ENCODE assay signal across 27 cellular contexts in genomic region chr5:88925692-88926490, GRCh38. TPM values are rescaled to one million over a fixed set of nuclear protein-coding genes. Genes with fewer than 3 reads are reported as not detected.
DNase-seq lines count a peak whose midpoint lies in the region; ATAC-seq, FAIRE-seq and TF ChIP-seq lines count a peak whose summit lies in the region.
"Had no signal": no experiment of that assay in that cellular context is flagged by ENCODE, and none has a peak within 500 bp of the region (broad histone marks: within the 10 kb centered on the region; RNA-seq: fewer than 3 reads in every experiment).

No MANE protein-coding gene starts in this region.

- peaks cover 2% of the 10 kb centered on the region for H3K9me3 Mint-ChIP-seq in astrocyte (ENCODE audit: unreplicated experiment)
- H3K9me3 Mint-ChIP-seq: activated CD4-positive, alpha-beta T cell treated with anti-CD3 and anti-CD28 coated beads, Interleukin-2, amount 10 ng/mL, durations not matched to agents 7 days and 5 days; activated T-helper 1 cell treated with anti-CD3 and anti-CD28 coated beads, Interleukin-12 subunit alpha, Interleukin-12 subunit beta, Interleukin-2, Interleukin-4 antibody, amounts not matched to agents 30 ng/mL and 10 ng/mL and 1 ng/mL, durations not matched to agents 14 hours and 24 hours and 36 hours; nephron progenitor cell had no signal

- H2AFZ ChIP-seq in astrocyte (ENCODE audit: low read depth, low read length) = no peak overlapping the region
- H2AFZ ChIP-seq: parathyroid adenoma, PC-9 had no signal

- H3K36me3 Mint-ChIP-seq in astrocyte (ENCODE audit: low read depth, unreplicated experiment) = no peaks in the 10 kb centered on the region
- H3K36me3 Mint-ChIP-seq: activated CD8-positive, alpha-beta memory T cell treated with anti-CD3 and anti-CD28 coated beads, Interleukin-2, amount 10 ng/mL, durations not matched to agents 7 days and 5 days; activated naive CD8-positive, alpha-beta T cell had no signal

- H3K36me3 ChIP-seq in astrocyte (ENCODE audit: insufficient read depth, low read length) (peaks cover 2% of the 10 kb centered on the region), SJCRH30 (no peaks in the 10 kb centered on the region; the same call in 1 of the 2 replicates)
- H3K36me3 ChIP-seq: esophagus muscularis mucosa, heart right ventricle, left lung, SJSA1 had no signal

- H3K4me3 ChIP-seq in astrocyte (ENCODE audit: insufficient read depth, low read depth, low read length) = no peak overlapping the region
- H3K4me3 ChIP-seq in SJCRH30 = no peak overlapping the region
- H3K4me3 ChIP-seq: esophagus muscularis mucosa, heart right ventricle, left lung, PC-9, SJSA1 had no signal

- no peaks in the 10 kb centered on the region for H4K20me1 ChIP-seq in astrocyte (ENCODE audit: insufficient read depth, low read length)

- DNase-seq in AG08395 (ENCODE audit: low spot score) (peak; percentile 7), HT1080 (ENCODE audit: low read depth) (peak; percentile 21), astrocyte (ENCODE audit: low read depth) (peak; percentile 30), glomerular visceral epithelial cell (ENCODE audit: extremely low spot score) (peak; percentile 31), SJCRH30 (no peak), GM10266 (ENCODE audit: extremely low spot score) (no peak)
- no peak for DNase-seq in activated CD4-positive, CD25-positive, alpha-beta regulatory T cell treated with anti-CD3 and anti-CD28 coated beads, Interleukin-2, amount 50 U/mL, for 72 hours
- DNase-seq: activated CD4-positive, alpha-beta T cell treated with anti-CD3 and anti-CD28 coated beads, Interleukin-2, amount 10 ng/mL, durations not matched to agents 7 days and 5 days; activated CD8-positive, alpha-beta memory T cell treated with anti-CD3 and anti-CD28 coated beads, Interleukin-2, amount 10 ng/mL, durations not matched to agents 7 days and 5 days; C1 segment of cervical spinal cord; effector memory CD8-positive, alpha-beta T cell; heart right ventricle; KBM-7; left lung; NCI-H146; NCI-H345; nephron progenitor cell; PC-9; T-helper 17 cell had no signal

- H3K9me3 ChIP-seq in astrocyte (ENCODE audit: insufficient read depth, low read depth, low read length) (no peaks in the 10 kb centered on the region), SJCRH30 (replicated peaks) (no peaks in the 10 kb centered on the region)
- H3K9me3 ChIP-seq: esophagus muscularis mucosa, heart right ventricle, left lung, SJSA1 had no signal

- H3K79me2 ChIP-seq in astrocyte (ENCODE audit: insufficient read depth, low read length) = no peaks in the 10 kb centered on the region
- H3K79me2 ChIP-seq: parathyroid adenoma had no signal

- no peak overlapping the region for H3K27ac ChIP-seq in astrocyte (ENCODE audit: low read depth, low read length)
- no peak overlapping the region for H3K27ac ChIP-seq in SJCRH30
- H3K27ac ChIP-seq: esophagus muscularis mucosa, heart right ventricle, left lung, parathyroid adenoma, PC-9, SJSA1 had no signal

- H3K27me3 ChIP-seq in astrocyte (ENCODE audit: insufficient read depth, low read length) (no peaks in the 10 kb centered on the region), SJCRH30 (no peaks in the 10 kb centered on the region)
- H3K27me3 ChIP-seq: esophagus muscularis mucosa, heart right ventricle, left lung, SJSA1 had no signal

- no peak overlapping the region for H3K27ac Mint-ChIP-seq in astrocyte (ENCODE audit: unreplicated experiment)
- H3K27ac Mint-ChIP-seq: activated CD4-positive, alpha-beta T cell treated with anti-CD3 and anti-CD28 coated beads, Interleukin-2, amount 10 ng/mL, durations not matched to agents 7 days and 5 days; activated CD8-positive, alpha-beta memory T cell treated with anti-CD3 and anti-CD28 coated beads, Interleukin-2, amount 10 ng/mL, durations not matched to agents 7 days and 5 days; activated naive CD8-positive, alpha-beta T cell; activated T-helper 1 cell treated with anti-CD3 and anti-CD28 coated beads, Interleukin-12 subunit alpha, Interleukin-12 subunit beta, Interleukin-2, Interleukin-4 antibody, amounts not matched to agents 30 ng/mL and 10 ng/mL and 1 ng/mL, durations not matched to agents 14 hours and 24 hours and 36 hours; effector memory CD8-positive, alpha-beta T cell; nephron progenitor cell; T-helper 17 cell had no signal

- no peak overlapping the region for H3K4me2 ChIP-seq in astrocyte (ENCODE audit: low read length)
- H3K4me2 ChIP-seq: PC-9 had no signal

- TF ChIP-seq CTCF in astrocyte (IDR thresholded peaks at IDR 0.05; ENCODE audit: insufficient read depth, low read depth, low read length) (no peak), GM10266 (IDR thresholded peaks at IDR 0.05; ENCODE audit: control insufficient read depth, insufficient read depth, low read depth, missing control alignments) (no peak)

- ATAC-seq in HG03196 (IDR thresholded peaks at IDR 0.05; ENCODE audit: unreplicated experiment) = no peak
- ATAC-seq: activated CD8-positive, alpha-beta memory T cell treated with anti-CD3 and anti-CD28 coated beads, Interleukin-2, amount 10 ng/mL, durations not matched to agents 7 days and 5 days; effector memory CD8-positive, alpha-beta T cell; left lung; sciatic nerve; T-helper 17 cell had no signal

- peaks cover 3% of the 10 kb centered on the region for H3K4me1 Mint-ChIP-seq in astrocyte (ENCODE audit: low read depth, unreplicated experiment)
- H3K4me1 Mint-ChIP-seq: activated CD4-positive, alpha-beta T cell treated with anti-CD3 and anti-CD28 coated beads, Interleukin-2, amount 10 ng/mL, durations not matched to agents 7 days and 5 days; activated CD8-positive, alpha-beta memory T cell treated with anti-CD3 and anti-CD28 coated beads, Interleukin-2, amount 10 ng/mL, durations not matched to agents 7 days and 5 days; nephron progenitor cell; T-helper 17 cell had no signal

- no peak overlapping the region for H3K9ac ChIP-seq in astrocyte (ENCODE audit: low read length)
- H3K9ac ChIP-seq: parathyroid adenoma had no signal

- H3K4me3 Mint-ChIP-seq in astrocyte (ENCODE audit: unreplicated experiment) = no peak overlapping the region
- H3K4me3 Mint-ChIP-seq: activated CD4-positive, alpha-beta T cell treated with anti-CD3 and anti-CD28 coated beads, Interleukin-2, amount 10 ng/mL, durations not matched to agents 7 days and 5 days; activated CD8-positive, alpha-beta memory T cell treated with anti-CD3 and anti-CD28 coated beads, Interleukin-2, amount 10 ng/mL, durations not matched to agents 7 days and 5 days; activated naive CD8-positive, alpha-beta T cell; activated T-helper 1 cell treated with anti-CD3 and anti-CD28 coated beads, Interleukin-12 subunit alpha, Interleukin-12 subunit beta, Interleukin-2, Interleukin-4 antibody, amounts not matched to agents 30 ng/mL and 10 ng/mL and 1 ng/mL, durations not matched to agents 14 hours and 24 hours and 36 hours; effector memory CD8-positive, alpha-beta T cell; nephron progenitor cell; T-helper 17 cell had no signal

- H3K4me1 ChIP-seq in astrocyte (ENCODE audit: insufficient read depth, low read length) (no peaks in the 10 kb centered on the region), SJCRH30 (peaks cover 21% of the 10 kb centered on the region)
- H3K4me1 ChIP-seq: left lung, parathyroid adenoma, SJSA1 had no signal

- no peak for FAIRE-seq in astrocyte (lab: Jason Lieb, UNC)
- FAIRE-seq: colon had no signal

- H3K27me3 Mint-ChIP-seq in astrocyte (ENCODE audit: low read depth, unreplicated experiment) = no peaks in the 10 kb centered on the region
- H3K27me3 Mint-ChIP-seq: activated CD4-positive, alpha-beta T cell treated with anti-CD3 and anti-CD28 coated beads, Interleukin-2, amount 10 ng/mL, durations not matched to agents 7 days and 5 days; activated CD8-positive, alpha-beta memory T cell treated with anti-CD3 and anti-CD28 coated beads, Interleukin-2, amount 10 ng/mL, durations not matched to agents 7 days and 5 days; effector memory CD8-positive, alpha-beta T cell; T-helper 17 cell had no signal

RNA-seq across cellular contexts. Expression of gene MEF2C, which starts 42.9 kb away (rescaled TPM):
- 2.2 and 3.1 TPM in 2 replicates for total RNA-seq in HT1080 (2014; rRNA removed; shearing (Covaris generic))
- polyA plus RNA-seq in HT1080 (2015; cell fraction: cytosol; rRNA removed) = 0.99 and 1.1 TPM in 2 replicates
- 1.9 and 3.3 TPM in 2 replicates for polyA plus RNA-seq in HT1080 (2015; cell fraction: nucleus; rRNA removed)
- total RNA-seq in astrocyte = 20.5 and 21.8 TPM in 2 replicates
- 56.4 and 67.2 TPM in 2 replicates for total RNA-seq in SJCRH30 (2014; rRNA removed; shearing (Covaris generic))

Comparison
In these comparisons a context has a peak if more than half of its experiments do, and no peak if none do; other contexts are left out.
1. DNase-seq: peak in AG08395 (single experiment), HT1080 (single experiment), astrocyte (single experiment) and glomerular visceral epithelial cell (single experiment); none in SJCRH30 (0 of 2), GM10266 (single experiment) and activated CD4-positive, CD25-positive, alpha-beta regulatory T cell treated with anti-CD3 and anti-CD28 coated beads, Interleukin-2, amount 50 U/mL, for 72 hours (single experiment).